In the genomic region with DNA sequence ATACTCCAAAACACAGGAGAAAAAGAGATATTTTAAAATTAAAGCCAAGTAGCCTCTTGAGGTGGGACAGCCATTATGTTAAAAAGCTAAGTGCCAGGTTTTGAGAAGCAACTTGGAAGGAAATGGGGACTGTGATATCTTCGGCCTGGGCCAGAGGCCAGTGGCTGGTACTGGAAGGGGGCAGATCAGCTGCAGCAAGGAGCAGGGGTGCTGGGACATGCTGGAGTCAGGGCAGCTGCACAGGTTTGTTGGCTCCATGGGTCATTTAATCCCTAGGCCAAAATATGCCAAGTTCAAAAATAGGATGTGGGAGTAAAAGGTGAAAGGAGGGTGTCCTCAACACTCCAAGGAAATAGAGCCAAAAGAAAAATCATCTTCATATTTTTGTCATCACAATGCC, we compare ENCODE assay signal across 22 cellular contexts. TPM values are rescaled to one million over a fixed set of nuclear protein-coding genes. Genes with fewer than 3 reads are reported as not detected.
DNase-seq lines count a peak whose midpoint lies in the region; ATAC-seq and TF ChIP-seq lines count a peak whose summit lies in the region.
"Had no signal": no experiment of that assay in that cellular context is flagged by ENCODE, and none has a peak within 500 bp of the region (broad histone marks: within the 10 kb centered on the region; RNA-seq: fewer than 3 reads in every experiment).

No MANE protein-coding gene starts in this region.

- CTCF ChIA-PET in MCF 10A (lab: Yijun Ruan, JAX) (interaction anchor here (0.6 kb wide), 1 partner anchor 126 kb away, joined by 3 read pairs; no protein-coding TSS in a partner anchor), mammary epithelial cell (lab: Charles Lee; ENCODE audit: low non-redundant PET) (no interaction called here)

- TF ChIP-seq CTCF in MCF 10A (IDR thresholded peaks at IDR 0.05; ENCODE audit: unreplicated experiment) = no peak
- TF ChIP-seq CTCF in mammary epithelial cell (conservative IDR thresholded peaks at IDR 0.05 in 1 of 2, IDR thresholded peaks at IDR 0.05 in 1 of 2; ENCODE audit: extremely low read depth in 1 of 2, insufficient read depth in 1 of 2, low read depth in 1 of 2, low read length in 2 of 2) = no peak
- TF ChIP-seq CTCF in lung (IDR thresholded peaks at IDR 0.05; ENCODE audit: control extremely low read depth, extremely low read depth) = no peak

- no peak overlapping the region for H3K27ac ChIP-seq in mammary epithelial cell (ENCODE audit: insufficient read depth, low read depth, low read length)
- peak overlapping the region; percentile 4 to 29 for H3K27ac ChIP-seq in lung (ENCODE audit: low read depth in 1 of 2, low read length in 1 of 2)
- H3K27ac ChIP-seq: SJCRH30, tibial artery had no signal

- dilution Hi-C loops in mammary epithelial cell (cut with HindIII; ENCODE audit: low sequenced_read_pairs) = no loop called here

- H3K9me3 ChIP-seq in mammary epithelial cell (replicated peaks; ENCODE audit: insufficient read depth, low read length) (no peaks in the 10 kb centered on the region), lung (ENCODE audit: control insufficient read depth in 2 of 2, insufficient read depth in 1 of 2, low read length in 1 of 2) (no peaks in the 10 kb centered on the region)
- H3K9me3 ChIP-seq: SJCRH30, tibial artery had no signal

- no peak overlapping the region for H3K9ac ChIP-seq in mammary epithelial cell (ENCODE audit: insufficient read depth, low read length)

- no peaks in the 10 kb centered on the region for H3K79me2 ChIP-seq in mammary epithelial cell (ENCODE audit: insufficient read depth, low read length)

- in situ Hi-C loops in mammary epithelial cell (cut with MboI; ENCODE audit: low sequenced_read_pairs in 2 of 2) = no loop called here

- no peak overlapping the region for H3K4me2 ChIP-seq in mammary epithelial cell (ENCODE audit: insufficient read depth, low read depth, low read length)

- no peaks in the 10 kb centered on the region for H3K27me3 Mint-ChIP-seq in MCF 10A (ENCODE audit: insufficient read depth, unreplicated experiment)
- H3K27me3 Mint-ChIP-seq in central memory CD8-positive, alpha-beta T cell = no peaks in the 10 kb centered on the region
- H3K27me3 Mint-ChIP-seq: memory B cell; stimulated activated naive CD8-positive, alpha-beta T cell treated with anti-CD3 and anti-CD28 coated beads, Interleukin-15, amount 100 ng/mL, for 72 hours had no signal

- no peaks in the 10 kb centered on the region for H3K36me3 ChIP-seq in mammary epithelial cell (ENCODE audit: insufficient read depth, low read length)
- peaks cover 0 to 3% of the 10 kb centered on the region in 2 donors for H3K36me3 ChIP-seq in lung (ENCODE audit: control insufficient read depth in 2 of 2, insufficient read depth in 2 of 2, low read length in 2 of 2)
- H3K36me3 ChIP-seq: SJCRH30, tibial artery had no signal

- intact Hi-C loops in MCF 10A (cut with micrococcal nuclease) (no loop called here), mammary epithelial cell (cut with micrococcal nuclease) (no loop called here)

- H3K4me1 ChIP-seq in mammary epithelial cell (ENCODE audit: insufficient read depth, low read length) (no peaks in the 10 kb centered on the region), lung (ENCODE audit: control insufficient read depth in 2 of 2, insufficient read depth in 2 of 2, low read length in 2 of 2) (peaks cover 13 to 27% of the 10 kb centered on the region in 2 donors)
- H3K4me1 ChIP-seq: SJCRH30 had no signal

- H3K36me3 Mint-ChIP-seq in MCF 10A (ENCODE audit: insufficient read depth, unreplicated experiment) = no peaks in the 10 kb centered on the region
- peaks cover 9% of the 10 kb centered on the region for H3K36me3 Mint-ChIP-seq in central memory CD8-positive, alpha-beta T cell (ENCODE audit: insufficient read depth)

- H3K4me3 Mint-ChIP-seq in MCF 10A (ENCODE audit: unreplicated experiment) = no peak overlapping the region
- peak overlapping the region; percentile 73 for H3K4me3 Mint-ChIP-seq in central memory CD8-positive, alpha-beta T cell
- H3K4me3 Mint-ChIP-seq: activated naive CD4-positive, alpha-beta T cell treated with anti-CD3 and anti-CD28 coated beads for 36 hours; memory B cell; stimulated activated naive CD8-positive, alpha-beta T cell treated with anti-CD3 and anti-CD28 coated beads, Interleukin-15, amount 100 ng/mL, for 72 hours had no signal

- no peaks in the 10 kb centered on the region for H4K20me1 ChIP-seq in mammary epithelial cell (ENCODE audit: insufficient read depth, low read length)

- peak overlapping the region; percentile 11 for H3K27ac Mint-ChIP-seq in MCF 10A (ENCODE audit: low read depth, unreplicated experiment)
- H3K27ac Mint-ChIP-seq in central memory CD8-positive, alpha-beta T cell (ENCODE audit: low read depth) = peak overlapping the region; percentile 90
- H3K27ac Mint-ChIP-seq: activated naive CD4-positive, alpha-beta T cell treated with anti-CD3 and anti-CD28 coated beads for 36 hours; memory B cell had no signal

- no peaks in the 10 kb centered on the region for H3K9me3 Mint-ChIP-seq in MCF 10A (ENCODE audit: unreplicated experiment)
- H3K9me3 Mint-ChIP-seq in central memory CD8-positive, alpha-beta T cell = no peaks in the 10 kb centered on the region
- H3K9me3 Mint-ChIP-seq: activated naive CD4-positive, alpha-beta T cell treated with anti-CD3 and anti-CD28 coated beads for 36 hours; memory B cell; stimulated activated naive CD8-positive, alpha-beta T cell treated with anti-CD3 and anti-CD28 coated beads, Interleukin-15, amount 100 ng/mL, for 72 hours had no signal

- H3K4me3 ChIP-seq in mammary epithelial cell (replicated peaks in 1 of 3; ENCODE audit: insufficient read depth in 1 of 3, low read depth in 2 of 3, low read length in 3 of 3) (no peak overlapping the region), lung (no peak overlapping the region)
- H3K4me3 ChIP-seq: SJCRH30, tibial artery had no signal

- no peak for DNase-seq in MCF 10A (ENCODE audit: unreplicated experiment)
- DNase-seq in mammary epithelial cell = no peak
- DNase-seq in central memory CD8-positive, alpha-beta T cell (ENCODE audit: low spot score in 2 of 2) = no peak
- no peak for DNase-seq in lung (ENCODE audit: low spot score)
- DNase-seq in pons (ENCODE audit: low spot score) = no peak
- DNase-seq in NCI-H526 treated with DMSO at 0.1 percent for 48 hours (lab: John Stamatoyannopoulos, UW) = no peak
- DNase-seq: ACHN; activated CD4-positive, alpha-beta T cell treated with anti-CD3 and anti-CD28 coated beads for 4 hours; activated naive CD4-positive, alpha-beta T cell treated with anti-CD3 and anti-CD28 coated beads for 36 hours; amniotic stem cell; DMS79 treated with DMSO at 0.1 percent for 48 hours; effector CD8-positive, alpha-beta T cell; erythroblast; GF-D8; NCI-H1048; NCI-H187 treated with DMSO at 0.1 percent for 48 hours; NCI-H69; SJCRH30; stimulated activated naive CD8-positive, alpha-beta T cell treated with anti-CD3 and anti-CD28 coated beads, Interleukin-15, amount 100 ng/mL, for 72 hours; tibial artery had no signal

- no peaks in the 10 kb centered on the region for H3K27me3 ChIP-seq in mammary epithelial cell (ENCODE audit: insufficient read depth, low read length)
- no peaks in the 10 kb centered on the region for H3K27me3 ChIP-seq in lung (ENCODE audit: control insufficient read depth, insufficient read depth)
- H3K27me3 ChIP-seq: tibial artery had no signal

- 45% methylated on average over 1 of the region's 1 CpG for WGBS in mammary epithelial cell (ENCODE audit: low coverage, missing lambda C conversion rate)
- WGBS in lung, 2 donors = 47 to 90% methylated on average over 1 of the region's 1 CpG

- POLR2A ChIA-PET in MCF 10A (lab: Yijun Ruan, JAX) = interaction anchor here (1.1 kb wide), 1 partner anchor 8 kb away, joined by 4 read pairs; no protein-coding TSS in a partner anchor

- no peak for ATAC-seq in central memory CD8-positive, alpha-beta T cell (replicated peaks; ENCODE audit: extremely low read depth, poor library complexity, severe bottlenecking)
- ATAC-seq in lung (ENCODE audit: insufficient read depth, low FRiP score) (no peak), GM19324 (IDR thresholded peaks at IDR 0.05; ENCODE audit: low FRiP score, unreplicated experiment) (no peak)

- H3K4me1 Mint-ChIP-seq in MCF 10A (ENCODE audit: insufficient read depth, unreplicated experiment) = peaks cover 14% of the 10 kb centered on the region
- H3K4me1 Mint-ChIP-seq in central memory CD8-positive, alpha-beta T cell = peaks cover 98% of the 10 kb centered on the region
- H3K4me1 Mint-ChIP-seq: memory B cell had no signal

- BruUV-seq in MCF 10A (replicated peaks; lab: Mats Ljungman, UMichigan) (no TSS peak), mammary epithelial cell (replicated peaks; lab: Mats Ljungman, UMichigan) (no TSS peak)

- no peak overlapping the region for H2AFZ ChIP-seq in mammary epithelial cell (ENCODE audit: low read depth, low read length)

RNA-seq across cellular contexts. Expression of gene ADRB2, which starts 30.0 kb away (rescaled TPM):
- total RNA-seq in MCF 10A (2022) = 6.9 and 9.5 TPM in 2 replicates
- total RNA-seq in mammary epithelial cell = 10 to 100 TPM in 1 of 2 donors, 1 to 10 TPM in 1; 4.8 to 14.8 TPM
- 9.5 TPM for polyA plus RNA-seq in mammary epithelial cell
- polyA minus RNA-seq in mammary epithelial cell = 14.4 TPM
- 10 to 100 TPM in 1 of 2 donors, 1 to 10 TPM in 1; 8.0 to 18.4 TPM for total RNA-seq in lung
- 10 to 100 TPM in 1 of 2 donors, 1 to 10 TPM in 1; 3.5 to 11.0 TPM for polyA plus RNA-seq in lung
